In genomic region chr1:5161372-5161771, GRCh38 we compare ENCODE assay signal across 17 cellular contexts.
"Had no signal": no experiment of that assay in that cellular context is flagged by ENCODE, and none has a peak within 500 bp of the region (broad histone marks: within the 10 kb centered on the region; RNA-seq: fewer than 3 reads in every experiment).

No MANE protein-coding gene starts in this region.

- H3K27ac Mint-ChIP-seq: activated CD4-positive, alpha-beta T cell treated with anti-CD3 and anti-CD28 coated beads, Interleukin-2, amount 10 ng/mL, durations not matched to agents 7 days and 5 days; activated T-cell treated with anti-CD3 and anti-CD28 coated beads, Interleukin-2, amount 50 U/mL, for 72 hours; naive B cell had no signal

- H3K27me3 ChIP-seq: brain microvascular endothelial cell, pancreas had no signal

- H3K4me3 ChIP-seq: pancreas, sigmoid colon, spleen, thoracic aorta had no signal

- H3K9me3 Mint-ChIP-seq: central memory CD8-positive, alpha-beta T cell had no signal

- H3K9me3 ChIP-seq: pancreas, sigmoid colon, thoracic aorta had no signal

- H3K27me3 Mint-ChIP-seq: activated CD4-positive, alpha-beta T cell treated with anti-CD3 and anti-CD28 coated beads, Interleukin-2, amount 10 ng/mL, durations not matched to agents 7 days and 5 days had no signal

- H3K4me3 Mint-ChIP-seq: activated CD4-positive, alpha-beta T cell treated with anti-CD3 and anti-CD28 coated beads, Interleukin-2, amount 10 ng/mL, durations not matched to agents 7 days and 5 days; activated T-cell treated with anti-CD3 and anti-CD28 coated beads, Interleukin-2, amount 50 U/mL, for 72 hours; central memory CD8-positive, alpha-beta T cell; naive B cell had no signal

- H3K36me3 ChIP-seq: brain microvascular endothelial cell, pancreas, sigmoid colon, spleen, thoracic aorta had no signal

- DNase-seq: activated CD4-positive, alpha-beta T cell treated with anti-CD3 and anti-CD28 coated beads, Interleukin-2, amount 10 ng/mL, durations not matched to agents 7 days and 5 days; activated CD8-positive, alpha-beta memory T cell treated with anti-CD3 and anti-CD28 coated beads, Interleukin-2, amount 50 U/mL, for 48 hours; activated gamma-delta T cell treated with Interleukin-2 at 50 U/mL for 16 hours; anterior cingulate cortex; brain microvascular endothelial cell; cortex of kidney; effector CD8-positive, alpha-beta T cell; foreskin fibroblast; glutamatergic neuron; left colon; naive B cell; pancreas; sigmoid colon; spleen had no signal

- H3K27ac ChIP-seq: brain microvascular endothelial cell, pancreas, sigmoid colon, spleen, thoracic aorta had no signal

- H3K4me1 ChIP-seq: pancreas, sigmoid colon, spleen had no signal

- H3K36me3 Mint-ChIP-seq: naive B cell had no signal

- H3K4me1 Mint-ChIP-seq: activated CD4-positive, alpha-beta T cell treated with anti-CD3 and anti-CD28 coated beads, Interleukin-2, amount 10 ng/mL, durations not matched to agents 7 days and 5 days; central memory CD8-positive, alpha-beta T cell; naive B cell had no signal

- ATAC-seq: activated T-cell treated with anti-CD3 and anti-CD28 coated beads, Interleukin-2, amount 50 U/mL, for 72 hours; left colon had no signal
